Comparison of ENCODE assay signal across 25 cellular contexts in genomic region chr1:46005594-46005993, GRCh38.
"Had no signal": no experiment of that assay in that cellular context is flagged by ENCODE, and none has a peak within 500 bp of the region (broad histone marks: within the 10 kb centered on the region; RNA-seq: fewer than 3 reads in every experiment).

No MANE protein-coding gene starts in this region.

- H3K4me1 Mint-ChIP-seq: activated B cell treated with CpG ODN at 0.5 μM for 24 hours; activated CD4-positive, alpha-beta memory T cell treated with anti-CD3 and anti-CD28 coated beads, Interleukin-2, amount 10 ng/mL, durations not matched to agents 7 days and 5 days; activated naive CD8-positive, alpha-beta T cell treated with anti-CD3 and anti-CD28 coated beads, Interleukin-2, amount 10 ng/mL, durations not matched to agents 7 days and 5 days; activated T-helper 17 cell treated with anti-CD3 and anti-CD28 coated beads, Interleukin-2, amount 50 U/mL, for 72 hours had no signal

- H3K27me3 ChIP-seq: adrenal gland, Peyer's patch had no signal

- H3K27ac ChIP-seq: adrenal gland, Peyer's patch, RWPE1 had no signal

- H3K4me3 Mint-ChIP-seq: activated B cell treated with CpG ODN at 0.5 μM for 24 hours; activated CD4-positive, alpha-beta memory T cell treated with anti-CD3 and anti-CD28 coated beads, Interleukin-2, amount 10 ng/mL, durations not matched to agents 7 days and 5 days; activated naive CD4-positive, alpha-beta T cell treated with anti-CD3 and anti-CD28 coated beads for 36 hours; activated naive CD8-positive, alpha-beta T cell treated with anti-CD3 and anti-CD28 coated beads, Interleukin-2, amount 10 ng/mL, durations not matched to agents 7 days and 5 days; activated T-helper 17 cell treated with anti-CD3 and anti-CD28 coated beads, Interleukin-2, amount 50 U/mL, for 72 hours; T-helper 1 cell treated with Interleukin-12 subunit alpha and Interleukin-12 subunit beta and Interleukin-4 antibody, amounts not matched to agents 30 μg/mL and 1 μg/mL, for 36 hours had no signal

- ATAC-seq: activated T-helper 17 cell treated with anti-CD3 and anti-CD28 coated beads, Interleukin-2, amount 50 U/mL, for 72 hours; K562 had no signal

- DNase-seq: activated B cell treated with CpG ODN at 0.5 μM for 24 hours; activated CD4-positive, alpha-beta memory T cell treated with anti-CD3 and anti-CD28 coated beads, Interleukin-2, amount 10 ng/mL, durations not matched to agents 7 days and 5 days; activated CD4-positive, alpha-beta T cell treated with anti-CD3 and anti-CD28 coated beads for 1 hour; activated CD4-positive, alpha-beta T cell treated with anti-CD3 and anti-CD28 coated beads, Interleukin-2, amount 50 U/mL, for 1 hour; activated gamma-delta T cell; activated naive CD4-positive, alpha-beta T cell treated with anti-CD3 and anti-CD28 coated beads for 36 hours; activated naive CD8-positive, alpha-beta T cell treated with anti-CD3 and anti-CD28 coated beads, Interleukin-2, amount 10 ng/mL, durations not matched to agents 7 days and 5 days; activated T-cell treated with anti-CD3 and anti-CD28 coated beads for 4 hours; activated T-cell treated with anti-CD3 and anti-CD28 coated beads, Interleukin-2, amount 50 U/mL, for 48 hours; adrenal gland; anterior cingulate cortex; Kasumi-1; NCI-H1105 treated with DMSO at 0.1 percent for 48 hours; NCI-H1436 treated with DMSO at 0.1 percent for 48 hours; NCI-H187; NCI-H2081; NCI-H446; NCI-H524; Peyer's patch; SHP77 treated with DMSO at 0.1 percent for 48 hours; T-helper 9 cell had no signal

- H3K4me1 ChIP-seq: adrenal gland, Peyer's patch had no signal

- H3K9me3 ChIP-seq: adrenal gland, Peyer's patch had no signal

- H3K4me3 ChIP-seq: adrenal gland, K562, Peyer's patch had no signal

- H3K27ac Mint-ChIP-seq: activated B cell treated with CpG ODN at 0.5 μM for 24 hours; activated CD4-positive, alpha-beta memory T cell treated with anti-CD3 and anti-CD28 coated beads, Interleukin-2, amount 10 ng/mL, durations not matched to agents 7 days and 5 days; activated naive CD4-positive, alpha-beta T cell treated with anti-CD3 and anti-CD28 coated beads for 36 hours; activated naive CD8-positive, alpha-beta T cell treated with anti-CD3 and anti-CD28 coated beads, Interleukin-2, amount 10 ng/mL, durations not matched to agents 7 days and 5 days; activated T-helper 17 cell treated with anti-CD3 and anti-CD28 coated beads, Interleukin-2, amount 50 U/mL, for 72 hours; T-helper 1 cell treated with Interleukin-12 subunit alpha and Interleukin-12 subunit beta and Interleukin-4 antibody, amounts not matched to agents 30 μg/mL and 1 μg/mL, for 36 hours had no signal

- H3K27me3 Mint-ChIP-seq: activated B cell treated with CpG ODN at 0.5 μM for 24 hours; activated CD4-positive, alpha-beta memory T cell treated with anti-CD3 and anti-CD28 coated beads, Interleukin-2, amount 10 ng/mL, durations not matched to agents 7 days and 5 days; activated naive CD8-positive, alpha-beta T cell treated with anti-CD3 and anti-CD28 coated beads, Interleukin-2, amount 10 ng/mL, durations not matched to agents 7 days and 5 days; activated T-helper 17 cell treated with anti-CD3 and anti-CD28 coated beads, Interleukin-2, amount 50 U/mL, for 72 hours had no signal

- H3K9me3 Mint-ChIP-seq: activated B cell treated with CpG ODN at 0.5 μM for 24 hours; activated CD4-positive, alpha-beta memory T cell treated with anti-CD3 and anti-CD28 coated beads, Interleukin-2, amount 10 ng/mL, durations not matched to agents 7 days and 5 days; activated naive CD4-positive, alpha-beta T cell treated with anti-CD3 and anti-CD28 coated beads for 36 hours; activated naive CD8-positive, alpha-beta T cell treated with anti-CD3 and anti-CD28 coated beads, Interleukin-2, amount 10 ng/mL, durations not matched to agents 7 days and 5 days; activated T-helper 17 cell treated with anti-CD3 and anti-CD28 coated beads, Interleukin-2, amount 50 U/mL, for 72 hours; T-helper 1 cell treated with Interleukin-12 subunit alpha and Interleukin-12 subunit beta and Interleukin-4 antibody, amounts not matched to agents 30 μg/mL and 1 μg/mL, for 36 hours had no signal
